In genomic region chr11:69711824-69712801, GRCh38 we compare ENCODE assay signal across 12 cellular contexts. TPM values are rescaled to one million over a fixed set of nuclear protein-coding genes. Genes with fewer than 3 reads are reported as not detected.
DNase-seq lines count a peak whose midpoint lies in the region; ATAC-seq and TF ChIP-seq lines count a peak whose summit lies in the region.
"Had no signal": no experiment of that assay in that cellular context is flagged by ENCODE, and none has a peak within 500 bp of the region (broad histone marks: within the 10 kb centered on the region; RNA-seq: fewer than 3 reads in every experiment).

No MANE protein-coding gene starts in this region.

- H3K9me3 ChIP-seq in BLaER1 (no peaks in the 10 kb centered on the region), heart left ventricle (no peaks in the 10 kb centered on the region)
- no peaks in the 10 kb centered on the region for H3K9me3 ChIP-seq in CD8-positive, alpha-beta memory T cell (ENCODE audit: low read length)

- peaks cover 6 to 16% of the 10 kb centered on the region in 2 donors for H3K27me3 Mint-ChIP-seq in CD8-positive, alpha-beta memory T cell
- peaks cover 18% of the 10 kb centered on the region for H3K27me3 Mint-ChIP-seq in central memory CD8-positive, alpha-beta T cell

- POLR2A ChIA-PET in CD8-positive, alpha-beta memory T cell (lab: Charles Lee) = no interaction called here

- H3K27me3 ChIP-seq in BLaER1 (peaks cover 51% of the 10 kb centered on the region), heart left ventricle (peaks cover 0 to 40% (median 6%) of the 10 kb centered on the region in 9 donors)
- no peaks in the 10 kb centered on the region for H3K27me3 ChIP-seq in CD8-positive, alpha-beta memory T cell (ENCODE audit: insufficient read depth, low read length, poor library complexity, severe bottlenecking)

- DNase-seq in CD8-positive, alpha-beta memory T cell = peak in 1 of 5 donors; percentile 27
- DNase-seq in SKM-1 (lab: John Stamatoyannopoulos, UW; ENCODE audit: unreplicated experiment) = peak; percentile 6
- no peak for DNase-seq in central memory CD8-positive, alpha-beta T cell (ENCODE audit: low spot score in 2 of 2)
- DNase-seq in NCI-H524 treated with DMSO at 0.1 percent for 48 hours (lab: John Stamatoyannopoulos, UW) = no peak
- DNase-seq in heart left ventricle = no peak
- DNase-seq in stimulated activated CD4-positive, alpha-beta T cell treated with anti-CD3 and anti-CD28 coated beads, Interleukin-12 subunit alpha, Interleukin-12 subunit beta, amount 100 ng/mL, for 4 hours = no peak
- DNase-seq: amygdala, NCI-H1436 treated with DMSO at 0.1 percent for 48 hours, T-helper 9 cell had no signal

- H3K36me3 ChIP-seq in BLaER1 (no peaks in the 10 kb centered on the region), heart left ventricle (no peaks in the 10 kb centered on the region)
- H3K36me3 ChIP-seq in CD8-positive, alpha-beta memory T cell (ENCODE audit: insufficient read depth, low read length) = no peaks in the 10 kb centered on the region

- H3K27ac ChIP-seq in BLaER1 = no peak overlapping the region
- no peak overlapping the region for H3K27ac ChIP-seq in CD8-positive, alpha-beta memory T cell (ENCODE audit: low read depth, low read length)
- H3K27ac ChIP-seq in heart left ventricle = no peak overlapping the region

- H3K4me2 ChIP-seq in BLaER1 = peak overlapping the region; percentile 68

- TF ChIP-seq POLR2A in heart left ventricle (IDR thresholded peaks at IDR 0.05) = no peak

- H3K4me3 ChIP-seq in BLaER1 (no peak overlapping the region), heart left ventricle (no peak overlapping the region)
- H3K4me3 ChIP-seq in CD8-positive, alpha-beta memory T cell (ENCODE audit: low read length) = no peak overlapping the region

- intact Hi-C loops in heart left ventricle (cut with DNase I) = loop anchor here in 2 of 10 donors (10.0 kb wide), 1 partner anchor 483 kb away; no protein-coding TSS in a partner anchor

- WGBS in heart left ventricle, 4 donors = 61 to 75% (median 68%) methylated on average over 26 to 28 of the region's 28 CpGs

- H3K9me3 Mint-ChIP-seq in CD8-positive, alpha-beta memory T cell = peaks cover 0 to 8% (median 0%) of the 10 kb centered on the region in 5 donors
- no peaks in the 10 kb centered on the region for H3K9me3 Mint-ChIP-seq in central memory CD8-positive, alpha-beta T cell

- TF ChIP-seq CTCF in heart left ventricle (IDR thresholded peaks at IDR 0.05) = no peak

- peak overlapping the region in 6 of 7 donors; percentile 39 to 65 (median 44) for H3K4me3 Mint-ChIP-seq in CD8-positive, alpha-beta memory T cell
- H3K4me3 Mint-ChIP-seq in central memory CD8-positive, alpha-beta T cell = peak overlapping the region; percentile 8

- H4K20me1 ChIP-seq in BLaER1 = peaks cover 20% of the 10 kb centered on the region; the same call in 1 of the 2 replicates

- no peak for ATAC-seq in central memory CD8-positive, alpha-beta T cell (replicated peaks; ENCODE audit: extremely low read depth, poor library complexity, severe bottlenecking)
- ATAC-seq in HG03175 (IDR thresholded peaks at IDR 0.05; ENCODE audit: unreplicated experiment) (no peak), heart left ventricle (no peak)

- H3K27ac Mint-ChIP-seq in CD8-positive, alpha-beta memory T cell = peak overlapping the region in 1 of 8 donors; percentile 15
- H3K27ac Mint-ChIP-seq in central memory CD8-positive, alpha-beta T cell (ENCODE audit: low read depth) = no peak overlapping the region

- peaks cover 41% of the 10 kb centered on the region for H3K4me1 ChIP-seq in BLaER1
- peaks cover 10% of the 10 kb centered on the region for H3K4me1 ChIP-seq in CD8-positive, alpha-beta memory T cell (ENCODE audit: insufficient read depth, low read length)
- H3K4me1 ChIP-seq in heart left ventricle = peaks cover 0 to 11% (median 0%) of the 10 kb centered on the region in 12 donors

- peaks cover 8 to 10% (median 9%) of the 10 kb centered on the region in 3 donors for H3K4me1 Mint-ChIP-seq in CD8-positive, alpha-beta memory T cell
- H3K4me1 Mint-ChIP-seq in central memory CD8-positive, alpha-beta T cell = peaks cover 10% of the 10 kb centered on the region

- H3K9ac ChIP-seq in BLaER1 = no peak overlapping the region

- H3K36me3 Mint-ChIP-seq in CD8-positive, alpha-beta memory T cell = no peaks in the 10 kb centered on the region
- H3K36me3 Mint-ChIP-seq in central memory CD8-positive, alpha-beta T cell (ENCODE audit: insufficient read depth) = peaks cover 2% of the 10 kb centered on the region

- CTCF ChIA-PET in CD8-positive, alpha-beta memory T cell (lab: Charles Lee) = no interaction called here

RNA-seq across cellular contexts. Expression of gene FGF19, which starts 8.3 kb away (rescaled TPM):
- total RNA-seq in CD8-positive, alpha-beta memory T cell = not detected
- not detected for polyA plus RNA-seq in CD8-positive, alpha-beta memory T cell
- total RNA-seq in heart left ventricle = not detected
- polyA plus RNA-seq in heart left ventricle = not detected
- total RNA-seq: mesenteric fat pad had no signal

RNA-seq across cellular contexts. Expression of gene LTO1, which starts 37.0 kb away (rescaled TPM):
- total RNA-seq in CD8-positive, alpha-beta memory T cell = 10 to 100 TPM; 24.8 to 25.0 TPM
- 15.8 TPM for polyA plus RNA-seq in CD8-positive, alpha-beta memory T cell
- total RNA-seq in heart left ventricle = 10 to 100 TPM in 1 of 9 donors, 1 to 10 TPM in 8; 4.1 to 13.4 (median 8.4) TPM
- polyA plus RNA-seq in heart left ventricle = 10 to 100 TPM; 10.9 to 14.4 TPM
